In the genomic region with DNA sequence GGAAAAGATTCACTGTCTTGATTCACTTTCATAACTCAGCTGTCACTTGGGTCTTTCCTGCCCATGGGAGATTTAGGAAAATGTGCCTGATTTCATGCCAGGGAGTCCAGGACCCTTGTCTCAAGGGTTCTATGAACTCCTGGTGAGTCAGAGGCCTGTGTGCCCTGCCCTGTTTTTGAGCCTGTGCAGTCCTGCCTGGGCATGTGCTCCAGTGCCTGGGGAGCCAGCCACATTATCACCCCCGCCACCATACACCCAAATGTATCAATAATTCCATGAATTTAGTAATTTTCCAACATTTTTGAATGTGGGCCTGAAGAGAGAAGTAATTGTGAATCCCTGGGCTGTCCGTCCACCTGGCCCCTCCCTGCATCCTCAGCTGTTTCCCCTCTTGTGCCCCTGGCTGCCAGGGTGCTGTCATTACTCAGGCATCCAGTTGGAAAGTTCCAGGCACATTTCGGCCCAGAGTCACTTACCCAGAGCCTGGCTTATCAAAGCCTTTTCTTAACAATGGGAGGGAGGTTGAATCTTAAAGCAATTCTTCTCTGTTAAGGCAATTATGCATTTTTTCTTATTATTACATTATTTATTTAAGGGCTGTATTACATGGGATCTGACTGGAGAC, we compare ENCODE assay signal across 17 cellular contexts.
DNase-seq lines count a peak whose midpoint lies in the region; ATAC-seq and TF ChIP-seq lines count a peak whose summit lies in the region.
"Had no signal": no experiment of that assay in that cellular context is flagged by ENCODE, and none has a peak within 500 bp of the region (broad histone marks: within the 10 kb centered on the region; RNA-seq: fewer than 3 reads in every experiment).

No MANE protein-coding gene starts in this region.

- DNase-seq in LHCN-M2 (ENCODE audit: low read depth) (peak; percentile 79), SJSA1 (ENCODE audit: low read depth in 1 of 2, low spot score in 2 of 2) (peak in 1 of 2 experiments; percentile 32), cardiac septum (ENCODE audit: low spot score) (peak; percentile 77), thyroid gland (peak; percentile 3 to 10), LoVo (ENCODE audit: low spot score) (no peak), middle frontal gyrus (ENCODE audit: extremely low spot score, low spot score) (no peak)
- DNase-seq: activated CD4-positive, alpha-beta memory T cell treated with anti-CD3 and anti-CD28 coated beads for 36 hours; activated T-cell treated with anti-CD3 and anti-CD28 coated beads, Interleukin-2, amount 50 U/mL, for 48 hours; DMS 273 treated with DMSO at 0.1 percent for 48 hours; KBM-7; left colon; NCI-H1436 treated with DMSO at 0.1 percent for 48 hours; pancreas; stimulated activated CD4-positive, alpha-beta T cell treated with anti-CD3 and anti-CD28 coated beads, Interleukin-4, amount 100 ng/mL, for 4 hours; testis had no signal

- H3K36me3 ChIP-seq in SJSA1 (no peaks in the 10 kb centered on the region), thyroid gland (no peaks in the 10 kb centered on the region)
- H3K36me3 ChIP-seq: pancreas had no signal

- no peak for TF ChIP-seq POLR2A in thyroid gland (IDR thresholded peaks at IDR 0.05)

- no peak overlapping the region for H3K4me3 ChIP-seq in SJSA1
- H3K4me3 ChIP-seq in thyroid gland (replicated peaks in 1 of 3) = no peak overlapping the region
- H3K4me3 ChIP-seq: pancreas, testis had no signal

- intact Hi-C loops in cardiac septum (cut with DNase I) = no loop called here
- intact Hi-C loops in thyroid gland (cut with DNase I) = no loop called here

- TF ChIP-seq CTCF in thyroid gland (IDR thresholded peaks at IDR 0.05) = no peak

- peak overlapping the region; percentile 25; the same call in 1 of the 2 replicates for H3K27ac ChIP-seq in SJSA1
- H3K27ac ChIP-seq in thyroid gland = no peak overlapping the region
- H3K27ac ChIP-seq: pancreas, testis had no signal

- no peaks in the 10 kb centered on the region for H3K27me3 ChIP-seq in SJSA1 (replicated peaks)
- no peaks in the 10 kb centered on the region for H3K27me3 ChIP-seq in thyroid gland
- H3K27me3 ChIP-seq: pancreas, testis had no signal

- H3K9me3 ChIP-seq in SJSA1 (replicated peaks) (no peaks in the 10 kb centered on the region), thyroid gland (no peaks in the 10 kb centered on the region)
- H3K9me3 ChIP-seq: pancreas, testis had no signal

- no peak for ATAC-seq in GM21423 (IDR thresholded peaks at IDR 0.05; ENCODE audit: unreplicated experiment)
- ATAC-seq: activated naive CD4-positive, alpha-beta T cell treated with anti-CD3 and anti-CD28 coated beads, Interleukin-2, amount 50 U/mL, for 72 hours; left colon; pancreas had no signal

- 54 to 61% methylated on average over 3 of the region's 3 CpGs for WGBS in thyroid gland, 2 donors

- H3K4me1 ChIP-seq in SJSA1 (replicated peaks) = peaks cover 18% of the 10 kb centered on the region
- H3K4me1 ChIP-seq in thyroid gland = no peaks in the 10 kb centered on the region
- H3K4me1 ChIP-seq: pancreas, testis had no signal

Comparison
In these comparisons a context has a peak if more than half of its experiments do, and no peak if none do; other contexts are left out.
1. DNase-seq: peak in LHCN-M2 (single experiment), cardiac septum (single experiment) and thyroid gland (2 of 2); none in LoVo (single experiment) and middle frontal gyrus (single experiment).